10 cellular contexts compared by ENCODE assay signal in genomic region chr16:87582221-87582965, GRCh38. TPM values are rescaled to one million over a fixed set of nuclear protein-coding genes. Genes with fewer than 3 reads are reported as not detected.
DNase-seq lines count a peak whose midpoint lies in the region; ATAC-seq and TF ChIP-seq lines count a peak whose summit lies in the region.
"Had no signal": no experiment of that assay in that cellular context is flagged by ENCODE, and none has a peak within 500 bp of the region (broad histone marks: within the 10 kb centered on the region; RNA-seq: fewer than 3 reads in every experiment).

No MANE protein-coding gene starts in this region.

- no peaks in the 10 kb centered on the region for H3K36me3 ChIP-seq in H7 (replicated peaks; ENCODE audit: control insufficient read depth, insufficient read depth, low read length)
- no peaks in the 10 kb centered on the region for H3K36me3 ChIP-seq in breast epithelium

- TF ChIP-seq CTCF in breast epithelium (IDR thresholded peaks at IDR 0.05) = no peak

- H3K27ac ChIP-seq in breast epithelium (peak overlapping the region; percentile 64 to 95), skin epidermis (peak overlapping the region in 20 of 21 experiments; percentile 36 to 89 (median 80))
- H3K27ac ChIP-seq: HL-60, SK-N-MC had no signal

- no peak for TF ChIP-seq POLR2A in breast epithelium (IDR thresholded peaks at IDR 0.05)

- ATAC-seq in HG03571 (IDR thresholded peaks at IDR 0.05; ENCODE audit: unreplicated experiment) = no peak

- H3K9me3 ChIP-seq in breast epithelium = no peaks in the 10 kb centered on the region

- DNase-seq in H7 (peak; percentile 83), breast epithelium (ENCODE audit: low spot score in 2 of 2) (peak in 1 of 2 donors; percentile 25), iris pigment epithelial cell (ENCODE audit: low read depth) (peak; percentile 75), NCI-H510A treated with DMSO at 0.1 percent for 48 hours (lab: John Stamatoyannopoulos, UW) (no peak), NCI-H510A (lab: John Stamatoyannopoulos, UW) (no peak)
- no peak for DNase-seq in activated naive CD4-positive, alpha-beta T cell treated with anti-CD3 and anti-CD28 coated beads, Interleukin-2, amount 10 ng/mL, durations not matched to agents 7 days and 5 days

- H3K4me3 ChIP-seq in H7 (ENCODE audit: insufficient read depth, low read depth, low read length) (no peak overlapping the region), breast epithelium (peak overlapping the region; percentile 10 to 54 (median 17)), skin epidermis (peak overlapping the region in 1 of 7 experiments; percentile 10)
- H3K4me3 ChIP-seq: SK-N-MC had no signal

- H3K4me1 ChIP-seq in breast epithelium = peaks cover 0 to 3% of the 10 kb centered on the region in 2 donors

- H3K4me3 Mint-ChIP-seq in activated naive CD4-positive, alpha-beta T cell treated with anti-CD3 and anti-CD28 coated beads, Interleukin-2, amount 10 ng/mL, durations not matched to agents 7 days and 5 days = no peak overlapping the region

- intact Hi-C loops in breast epithelium (cut with DNase I; ENCODE audit: low total_unique reads) = no loop called here

- no peaks in the 10 kb centered on the region; the same call in 1 of the 2 replicates for H3K27me3 ChIP-seq in H7 (ENCODE audit: control insufficient read depth, insufficient read depth, low read length)
- peaks cover 0 to 28% of the 10 kb centered on the region in 2 donors for H3K27me3 ChIP-seq in breast epithelium

- H3K4me1 Mint-ChIP-seq in activated naive CD4-positive, alpha-beta T cell treated with anti-CD3 and anti-CD28 coated beads, Interleukin-2, amount 10 ng/mL, durations not matched to agents 7 days and 5 days = no peaks in the 10 kb centered on the region

- CTCF ChIA-PET in activated naive CD4-positive, alpha-beta T cell treated with anti-CD3 and anti-CD28 coated beads, Interleukin-2, amount 10 ng/mL, durations not matched to agents 7 days and 5 days (lab: Charles Lee) = no interaction called here

- H3K9me3 Mint-ChIP-seq in activated naive CD4-positive, alpha-beta T cell treated with anti-CD3 and anti-CD28 coated beads, Interleukin-2, amount 10 ng/mL, durations not matched to agents 7 days and 5 days = no peaks in the 10 kb centered on the region

- peaks cover 42% of the 10 kb centered on the region for H3K27me3 Mint-ChIP-seq in activated naive CD4-positive, alpha-beta T cell treated with anti-CD3 and anti-CD28 coated beads, Interleukin-2, amount 10 ng/mL, durations not matched to agents 7 days and 5 days

- no peak overlapping the region for H3K27ac Mint-ChIP-seq in activated naive CD4-positive, alpha-beta T cell treated with anti-CD3 and anti-CD28 coated beads, Interleukin-2, amount 10 ng/mL, durations not matched to agents 7 days and 5 days

- H3K36me3 Mint-ChIP-seq in activated naive CD4-positive, alpha-beta T cell treated with anti-CD3 and anti-CD28 coated beads, Interleukin-2, amount 10 ng/mL, durations not matched to agents 7 days and 5 days = no peaks in the 10 kb centered on the region

RNA-seq across cellular contexts. Expression of gene JPH3, which starts 19.9 kb away (rescaled TPM):
- 24.0 and 25.6 TPM in 2 replicates for total RNA-seq in H7 (2014; rRNA removed; shearing (Covaris generic))
- under 1 TPM in 1 of 3 donors, not detected in 2; 0.33 TPM for total RNA-seq in breast epithelium

Comparison
In these comparisons a context has a peak if more than half of its experiments do, and no peak if none do; other contexts are left out.
1. DNase-seq: peak in H7 (single experiment) and iris pigment epithelial cell (single experiment); none in activated naive CD4-positive, alpha-beta T cell treated with anti-CD3 and anti-CD28 coated beads, Interleukin-2, amount 10 ng/mL, durations not matched to agents 7 days and 5 days (single experiment), NCI-H510A treated with DMSO at 0.1 percent for 48 hours (single experiment) and NCI-H510A (single experiment).
2. RNA of gene JPH3, which starts 19.9 kb away (total RNA-seq): 24.0 to 25.6 TPM in H7; 0.33 TPM in breast epithelium; every median in the first group is over 10 times any median in the second.